In the genomic region with DNA sequence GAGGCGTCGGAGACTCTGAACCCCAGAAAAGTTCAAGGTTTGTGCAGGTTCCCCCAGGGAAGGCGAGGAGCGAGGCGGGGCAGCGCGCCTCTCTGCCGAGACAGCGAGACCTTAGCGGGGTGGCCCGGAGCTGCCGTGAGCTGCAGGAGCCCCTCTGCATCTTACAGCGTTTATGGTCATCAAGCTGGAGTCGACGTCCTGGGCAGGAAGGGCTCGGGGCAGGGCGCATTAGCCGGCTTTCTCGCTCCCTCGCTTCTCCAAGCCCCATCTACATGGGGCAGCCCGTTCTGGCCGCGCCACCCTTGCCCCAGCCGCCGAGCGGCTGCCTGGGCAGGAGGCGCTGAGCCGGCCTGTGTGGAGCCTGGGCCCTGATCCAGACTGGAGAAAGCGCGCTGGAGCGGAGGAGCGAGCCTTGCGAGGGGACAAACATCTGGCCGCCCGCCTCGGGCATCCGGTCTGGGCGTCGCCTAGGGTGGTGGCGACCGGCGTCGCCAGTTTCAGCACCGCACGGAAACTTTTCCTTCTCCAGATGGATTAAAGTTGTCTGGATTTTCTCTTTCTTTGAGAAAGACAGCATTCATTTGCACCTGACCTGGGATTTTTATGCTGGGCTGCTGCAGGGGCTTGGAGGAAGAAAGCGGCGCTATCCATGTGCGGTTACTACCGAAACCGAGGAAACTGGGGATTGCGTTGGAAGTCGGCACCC, we compare ENCODE assay signal across 11 cellular contexts. TPM values are rescaled to one million over a fixed set of nuclear protein-coding genes. Genes with fewer than 3 reads are reported as not detected.
A peak's percentile ranks its signal among the peaks of the same experiment; 100 is the strongest.
DNase-seq lines count a peak whose midpoint lies in the region; FAIRE-seq and TF ChIP-seq lines count a peak whose summit lies in the region.
"Had no signal": no experiment of that assay in that cellular context is flagged by ENCODE, and none has a peak within 500 bp of the region (broad histone marks: within the 10 kb centered on the region; RNA-seq: fewer than 3 reads in every experiment).

No MANE protein-coding gene starts in this region.

- peak overlapping the region; percentile 40 for H3K4me3 Mint-ChIP-seq in activated naive CD8-positive, alpha-beta T cell treated with anti-CD3 and anti-CD28 coated beads for 36 hours

- peak overlapping the region in 1 of 2 donors; percentile 15 for H3K9ac ChIP-seq in stomach smooth muscle (ENCODE audit: low read length in 2 of 2)

- H3K4me1 ChIP-seq in stomach smooth muscle (ENCODE audit: control insufficient read depth, insufficient read depth, low read length): peaks cover 35% of the 10 kb centered on the region

- FAIRE-seq in GM19239 (lab: Jason Lieb, UNC): no peak
- FAIRE-seq in GM12892 (lab: Jason Lieb, UNC): no peak
- FAIRE-seq: G401.6, TTC549 had no signal

- H3K9me3 Mint-ChIP-seq in activated naive CD8-positive, alpha-beta T cell treated with anti-CD3 and anti-CD28 coated beads for 36 hours: no peaks in the 10 kb centered on the region

- no peak overlapping the region for H3K27ac Mint-ChIP-seq in activated naive CD8-positive, alpha-beta T cell treated with anti-CD3 and anti-CD28 coated beads for 36 hours

- DNase-seq in activated CD8-positive, alpha-beta memory T cell treated with anti-CD3 and anti-CD28 coated beads, Interleukin-2, amount 50 U/mL, for 48 hours: peak; percentile 59
- no peak for DNase-seq in activated CD8-positive, alpha-beta memory T cell treated with anti-CD3 and anti-CD28 coated beads, Interleukin-2, amount 50 U/mL, for 4 hours
- peak; percentile 14 for DNase-seq in activated naive CD8-positive, alpha-beta T cell treated with anti-CD3 and anti-CD28 coated beads for 36 hours
- DNase-seq in inferior parietal cortex (ENCODE audit: extremely low spot score) (peak; percentile 40), mucosa of gallbladder (ENCODE audit: low spot score) (no peak), GM19239 (ENCODE audit: insufficient read length, low spot score) (no peak), GM12892 (ENCODE audit: insufficient read length) (no peak)

- no peak for TF ChIP-seq POLR2A in GM12892 (IDR thresholded peaks at IDR 0.05; ENCODE audit: low read depth, low read length)

- H3K4me3 ChIP-seq in stomach smooth muscle (ENCODE audit: low read length in 2 of 2): peak overlapping the region; percentile 69 to 74

- peaks cover 85% of the 10 kb centered on the region for H3K27me3 Mint-ChIP-seq in activated naive CD8-positive, alpha-beta T cell treated with anti-CD3 and anti-CD28 coated beads for 36 hours

- H3K27me3 ChIP-seq in stomach smooth muscle (ENCODE audit: control insufficient read depth in 1 of 2, insufficient read depth in 2 of 2, low read length in 2 of 2): peaks cover 64 to 71% of the 10 kb centered on the region in 2 donors

- no peak overlapping the region for H3K27ac ChIP-seq in stomach smooth muscle (ENCODE audit: low read length)

- H3K36me3 ChIP-seq in stomach smooth muscle (ENCODE audit: control insufficient read depth in 2 of 2, insufficient read depth in 2 of 2, low read length in 2 of 2): no peaks in the 10 kb centered on the region

- peaks cover 2% of the 10 kb centered on the region for H3K4me1 Mint-ChIP-seq in activated naive CD8-positive, alpha-beta T cell treated with anti-CD3 and anti-CD28 coated beads for 36 hours

- no peaks in the 10 kb centered on the region for H3K36me3 Mint-ChIP-seq in activated naive CD8-positive, alpha-beta T cell treated with anti-CD3 and anti-CD28 coated beads for 36 hours

- H3K9me3 ChIP-seq in stomach smooth muscle (ENCODE audit: control insufficient read depth in 2 of 2, low read length in 2 of 2): no peaks in the 10 kb centered on the region

RNA-seq across cellular contexts. Expression of a gene that starts 0.8 kb away (rescaled TPM):
- under 1 TPM in 1 of 2 experiments, not detected in 1; 0.06 TPM for total RNA-seq in activated naive CD8-positive, alpha-beta T cell treated with anti-CD3 and anti-CD28 coated beads for 36 hours
- 0.23 TPM for total RNA-seq in mucosa of gallbladder
- polyA plus RNA-seq in GM12892 (2012; ENCODE audit: missing spikeins): not detected
- total RNA-seq: renal cortical epithelial cell had no signal

Comparison
In these comparisons a context has a peak if more than half of its experiments do, and no peak if none do; other contexts are left out.
1. DNase-seq: peak in activated CD8-positive, alpha-beta memory T cell treated with anti-CD3 and anti-CD28 coated beads, Interleukin-2, amount 50 U/mL, for 48 hours (single experiment), activated naive CD8-positive, alpha-beta T cell treated with anti-CD3 and anti-CD28 coated beads for 36 hours (single experiment) and inferior parietal cortex (single experiment); none in activated CD8-positive, alpha-beta memory T cell treated with anti-CD3 and anti-CD28 coated beads, Interleukin-2, amount 50 U/mL, for 4 hours (single experiment), mucosa of gallbladder (single experiment), GM19239 (single experiment) and GM12892 (single experiment).